In the genomic region with DNA sequence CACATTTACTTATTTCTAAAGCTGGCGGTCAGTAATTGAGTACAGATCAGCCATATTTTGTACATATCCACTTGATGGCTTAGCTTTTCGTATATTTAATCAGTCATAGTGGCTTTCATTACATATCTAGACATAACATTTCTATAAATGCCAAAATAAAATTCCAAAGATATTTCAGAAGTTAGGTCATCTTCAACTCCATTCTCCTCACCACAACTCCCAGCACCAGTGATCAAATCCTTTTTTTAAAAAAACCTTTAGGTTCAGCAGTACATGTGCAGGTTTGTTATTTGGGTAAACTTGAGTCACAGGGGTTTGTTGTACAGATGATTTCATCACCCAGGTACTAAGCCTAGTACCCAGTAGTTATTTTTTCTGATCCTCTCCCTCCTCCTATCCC, we compare ENCODE assay signal across 19 cellular contexts. TPM values are rescaled to one million over a fixed set of nuclear protein-coding genes. Genes with fewer than 3 reads are reported as not detected.
A peak's percentile ranks its signal among the peaks of the same experiment; 100 is the strongest.
DNase-seq lines count a peak whose midpoint lies in the region; ATAC-seq, FAIRE-seq and TF ChIP-seq lines count a peak whose summit lies in the region.
"Had no signal": no experiment of that assay in that cellular context is flagged by ENCODE, and none has a peak within 500 bp of the region (broad histone marks: within the 10 kb centered on the region; RNA-seq: fewer than 3 reads in every experiment).

No MANE protein-coding gene starts in this region.

- H3K27ac ChIP-seq in K562 (ENCODE audit: extremely low read depth, low read depth, low read length) = no peak overlapping the region
- H3K27ac ChIP-seq: BLaER1, esophagus muscularis mucosa, thoracic aorta had no signal

- in situ Hi-C loops in K562 (cut with MboI) = no loop called here

- DNase-seq in AG08396 (ENCODE audit: low spot score) = peak; percentile 18
- DNase-seq in HT1080 (ENCODE audit: low read depth) = peak; percentile 74
- no peak for DNase-seq in K562 (ENCODE audit: extremely low read depth in 1 of 4, low spot score in 3 of 4)
- DNase-seq in glomerular visceral epithelial cell (ENCODE audit: extremely low spot score) = peak; percentile 66
- no peak for DNase-seq in CD1c-positive myeloid dendritic cell (ENCODE audit: extremely low spot score)
- no peak for DNase-seq in NCI-H187 treated with DMSO at 0.1 percent for 48 hours (lab: John Stamatoyannopoulos, UW)
- no peak for DNase-seq in NCI-H2107 (lab: John Stamatoyannopoulos, UW)
- DNase-seq: activated CD8-positive, alpha-beta memory T cell treated with anti-CD3 and anti-CD28 coated beads, Interleukin-2, amount 10 ng/mL, durations not matched to agents 7 days and 5 days; DMS79; mucosa of descending colon; MV-4-11; NCI-H2171 treated with DMSO at 0.1 percent for 48 hours; posterior cingulate gyrus; stimulated activated CD4-positive, alpha-beta T cell treated with anti-CD3 and anti-CD28 coated beads, Interleukin-15, amount 100 ng/mL, for 24 hours had no signal

- WGBS in K562 (ENCODE audit: insufficient coverage, low coverage, missing lambda C conversion rate) = 3% methylated on average over 2 of the region's 2 CpGs

- no peaks in the 10 kb centered on the region for H3K4me1 ChIP-seq in K562 (replicated peaks in 1 of 2; ENCODE audit: control insufficient read depth in 2 of 2, insufficient read depth in 2 of 2, low read length in 2 of 2)
- H3K4me1 ChIP-seq: BLaER1, esophagus muscularis mucosa had no signal

- no peaks in the 10 kb centered on the region for H3K9me3 ChIP-seq in K562 (replicated peaks; ENCODE audit: control insufficient read depth, insufficient read depth, low read depth, low read length)
- H3K9me3 ChIP-seq: BLaER1, esophagus muscularis mucosa, mucosa of descending colon, thoracic aorta had no signal

- no peak for TF ChIP-seq POLR2A in K562 (conservative IDR thresholded peaks at IDR 0.05)

- H2AFZ ChIP-seq in K562 (ENCODE audit: low read depth, low read length) = no peak overlapping the region

- H3K27me3 ChIP-seq in K562 (ENCODE audit: control insufficient read depth in 2 of 2, insufficient read depth in 2 of 2, low read length in 2 of 2) = peaks cover 0 to 10% of the 10 kb centered on the region in 2 experiments; a peak in 2 of 5 replicates
- H3K27me3 ChIP-seq: BLaER1, esophagus muscularis mucosa had no signal

- H3K79me2 ChIP-seq in K562 (ENCODE audit: control insufficient read depth, insufficient read depth, low read length) = no peaks in the 10 kb centered on the region

- intact Hi-C loops in K562 (cut with micrococcal nuclease) = no loop called here

- TF ChIP-seq EP300 in K562 (IDR thresholded peaks at IDR 0.05; ENCODE audit: low read length) = no peak

- H3K9ac ChIP-seq in K562 (ENCODE audit: insufficient read depth in 1 of 2, low read depth in 2 of 2, low read length in 2 of 2) = no peak overlapping the region
- H3K9ac ChIP-seq: BLaER1 had no signal

- TF ChIP-seq CTCF in K562 (IDR thresholded peaks at IDR 0.05 in 2 of 3, conservative IDR thresholded peaks at IDR 0.05 in 1 of 3; ENCODE audit: insufficient read depth in 2 of 3, low read depth in 1 of 3, low read length in 3 of 3) = no peak

- no TSS peak for BruUV-seq in K562 (replicated peaks; lab: Mats Ljungman, UMichigan)

- H3K9me1 ChIP-seq in K562 (ENCODE audit: control insufficient read depth, insufficient read depth, low read length) = no peaks in the 10 kb centered on the region

- H3K4me3 ChIP-seq in K562 = no peak overlapping the region
- H3K4me3 ChIP-seq: BLaER1, esophagus muscularis mucosa, mucosa of descending colon, thoracic aorta had no signal

- FAIRE-seq in K562 (lab: Jason Lieb, UNC) = no peak
- FAIRE-seq: GM12892 had no signal

- ATAC-seq in K562 = no peak
- no peak for ATAC-seq in HG03571 (IDR thresholded peaks at IDR 0.05; ENCODE audit: unreplicated experiment)
- ATAC-seq: activated CD8-positive, alpha-beta memory T cell treated with anti-CD3 and anti-CD28 coated beads, Interleukin-2, amount 10 ng/mL, durations not matched to agents 7 days and 5 days; mucosa of descending colon had no signal

- no peaks in the 10 kb centered on the region for H4K20me1 ChIP-seq in K562 (replicated peaks; ENCODE audit: control insufficient read depth, insufficient read depth, low read length)
- H4K20me1 ChIP-seq: BLaER1 had no signal

- no peak overlapping the region for H3K4me2 ChIP-seq in K562 (ENCODE audit: insufficient read depth, low read length)
- H3K4me2 ChIP-seq: BLaER1 had no signal

- CTCF ChIA-PET in K562 (lab: Yijun Ruan, JAX; ENCODE audit: low intra/inter-chr PET ratio) = no interaction called here

- no peaks in the 10 kb centered on the region for H3K36me3 ChIP-seq in K562 (ENCODE audit: control insufficient read depth, insufficient read depth, low read length)

- POLR2A ChIA-PET in K562 (lab: Yijun Ruan, JAX) = interaction anchor here (1.2 kb wide), 2 partner anchors 8 to 13 kb away, joined by 3 to 4 read pairs; no protein-coding TSS in a partner anchor

- no peak for TF ChIP-seq RAD21 in K562 (CRISPR knock-in tag; conservative IDR thresholded peaks at IDR 0.05 in 1 of 2, IDR thresholded peaks at IDR 0.05 in 1 of 2)

TF ChIP-seq in K562, 482 proteins besides CTCF, POLR2A, EP300 and RAD21:
- TF ChIP-seq CEBPG (CRISPR knock-in tag; IDR thresholded peaks at IDR 0.05) (no peak), CEBPG (tag; conservative IDR thresholded peaks at IDR 0.05 in 1 of 2, IDR thresholded peaks at IDR 0.05 in 1 of 2) (peak in 1 of 2 experiments; percentile 71; a peak in 2 of 4 replicates), GATAD2B (IDR thresholded peaks at IDR 0.05; ENCODE audit: borderline replicate concordance) (no peak)
- TF ChIP-seq, protein P1, sequence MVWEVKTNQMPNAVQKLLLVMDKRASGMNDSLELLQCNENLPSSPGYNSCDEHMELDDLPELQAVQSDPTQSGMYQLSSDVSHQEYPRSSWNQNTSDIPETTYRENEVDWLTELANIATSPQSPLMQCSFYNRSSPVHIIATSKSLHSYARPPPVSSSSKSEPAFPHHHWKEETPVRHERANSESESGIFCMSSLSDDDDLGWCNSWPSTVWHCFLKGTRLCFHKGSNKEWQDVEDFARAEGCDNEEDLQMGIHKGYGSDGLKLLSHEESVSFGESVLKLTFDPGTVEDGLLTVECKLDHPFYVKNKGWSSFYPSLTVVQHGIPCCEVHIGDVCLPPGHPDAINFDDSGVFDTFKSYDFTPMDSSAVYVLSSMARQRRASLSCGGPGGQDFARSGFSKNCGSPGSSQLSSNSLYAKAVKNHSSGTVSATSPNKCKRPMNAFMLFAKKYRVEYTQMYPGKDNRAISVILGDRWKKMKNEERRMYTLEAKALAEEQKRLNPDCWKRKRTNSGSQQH (CRISPR knock-in tag; IDR thresholded peaks at IDR 0.05) = no peak
- TF ChIP-seq, protein P2, sequence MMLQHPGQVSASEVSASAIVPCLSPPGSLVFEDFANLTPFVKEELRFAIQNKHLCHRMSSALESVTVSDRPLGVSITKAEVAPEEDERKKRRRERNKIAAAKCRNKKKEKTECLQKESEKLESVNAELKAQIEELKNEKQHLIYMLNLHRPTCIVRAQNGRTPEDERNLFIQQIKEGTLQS (IDR thresholded peaks at IDR 0.05) = 0 out of 2 replicates have a peak, but pooled peaks have one; percentile 27
- TF ChIP-seq, protein P2 (CRISPR knock-in tag; conservative IDR thresholded peaks at IDR 0.05) = no peak

RNA-seq across cellular contexts. Expression of a gene that starts 53.9 kb away (rescaled TPM):
- total RNA-seq in HT1080 (2014; rRNA removed; shearing (Covaris generic)) = 2.0 and 2.9 TPM in 2 replicates
- 6.6 and 7.1 TPM in 2 replicates for polyA plus RNA-seq in HT1080 (2015; cell fraction: cytosol; rRNA removed)
- polyA plus RNA-seq in HT1080 (2015; cell fraction: nucleus; rRNA removed) = 1.1 and 1.4 TPM in 2 replicates
- total RNA-seq in K562 (2011; cell fraction: chromatin; rRNA removed; ENCODE audit: low replicate concordance) = 0.16 TPM in 1 of 2 replicates, not detected in the other
- total RNA-seq in K562 (2011; cell fraction: nucleolus; rRNA removed) = 0.17 TPM in 1 of 2 replicates, not detected in the other
- not detected in 2 replicates for total RNA-seq in K562 (2011; cell fraction: nucleoplasm; rRNA removed)
- total RNA-seq in K562 (2014; rRNA removed) = not detected in 2 replicates
- total RNA-seq in K562 (2014; rRNA removed; fragmentation: Illumina TruSeq; extraction: Trizol) = not detected in 2 replicates
- not detected in 2 replicates for total RNA-seq in K562 (2015; rRNA removed; fragmentation: Illumina TruSeq; extraction: Trizol)
- total RNA-seq in K562 (2021) = 0.11 and 0.58 TPM in 2 replicates
- polyA plus RNA-seq in K562 (2011; rRNA removed) = 0.14 and 0.31 TPM in 2 replicates
- polyA plus RNA-seq in K562 (2011; cell fraction: cytosol; rRNA removed) = 0.13 and 0.72 TPM in 2 replicates
- 0.04 TPM in 1 of 2 replicates, not detected in the other for polyA plus RNA-seq in K562 (2011; cell fraction: nucleus; rRNA removed)
- polyA plus RNA-seq in K562 (2012) = 0.13 and 0.21 TPM in 2 replicates
- polyA plus RNA-seq in K562 (2014; fragmentation: Illumina TruSeq; extraction: Trizol) = 0.10 TPM in 1 of 2 replicates, not detected in the other
- polyA plus RNA-seq in K562 (2014; fragmentation: Nextera tagmentation; extraction: Ambion mirVana) = under 1 TPM; 0.06 TPM
- polyA plus RNA-seq in K562 (2014; rRNA removed) = 0.08 TPM in 1 of 2 replicates, not detected in the other
- 0.21 TPM in 1 of 2 replicates, not detected in the other for polyA minus RNA-seq in K562 (2011; rRNA and poly(A)+ RNA removed)
- polyA minus RNA-seq in K562 (2011; cell fraction: cytosol; rRNA and poly(A)+ RNA removed) = 0.27 TPM in 1 of 2 replicates, not detected in the other
- not detected in 2 replicates for polyA minus RNA-seq in K562 (2011; cell fraction: nucleus; rRNA and poly(A)+ RNA removed)

Comparison
In these comparisons a context has a peak if more than half of its experiments do, and no peak if none do; other contexts are left out.
1. DNase-seq: peak in AG08396 (single experiment), HT1080 (single experiment) and glomerular visceral epithelial cell (single experiment); none in K562 (0 of 4), CD1c-positive myeloid dendritic cell (single experiment), NCI-H187 treated with DMSO at 0.1 percent for 48 hours (single experiment) and NCI-H2107 (single experiment).